In the genomic region with DNA sequence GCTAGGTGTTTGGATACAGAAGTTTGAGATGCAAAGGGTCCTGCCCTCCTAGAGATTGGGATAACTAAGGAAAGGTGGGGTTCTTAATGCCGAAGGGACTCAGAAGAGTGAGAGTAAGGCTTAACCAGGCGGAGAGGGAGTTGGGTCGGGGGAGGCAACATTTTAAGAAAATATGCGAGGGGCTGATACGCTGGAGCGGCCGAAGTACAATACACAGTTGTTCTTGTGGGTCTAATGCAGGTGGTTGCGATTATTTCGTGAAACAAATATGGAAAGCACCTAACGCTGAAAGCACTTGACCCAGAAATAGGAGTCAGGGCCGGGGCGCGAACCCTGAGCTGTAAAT, we compare ENCODE assay signal across 8 cellular contexts. TPM values are rescaled to one million over a fixed set of nuclear protein-coding genes. Genes with fewer than 3 reads are reported as not detected.
A peak's percentile ranks its signal among the peaks of the same experiment; 100 is the strongest.
DNase-seq lines count a peak whose midpoint lies in the region; ATAC-seq and TF ChIP-seq lines count a peak whose summit lies in the region.

No MANE protein-coding gene starts in this region.

- H4K20me1 ChIP-seq in mammary epithelial cell (ENCODE audit: insufficient read depth, low read length): no peaks in the 10 kb centered on the region

- peaks cover 45% of the 10 kb centered on the region for H3K79me2 ChIP-seq in mammary epithelial cell (ENCODE audit: insufficient read depth, low read length)

- peak; percentile 27 for ATAC-seq in GM19351 (IDR thresholded peaks at IDR 0.05; ENCODE audit: unreplicated experiment)
- ATAC-seq in HG03354 (IDR thresholded peaks at IDR 0.05; ENCODE audit: poor library complexity, severe bottlenecking, unreplicated experiment): peak; percentile 32

- H2AFZ ChIP-seq in mammary epithelial cell (ENCODE audit: low read depth, low read length): peak overlapping the region; percentile 94

- H3K4me2 ChIP-seq in mammary epithelial cell (ENCODE audit: insufficient read depth, low read depth, low read length): peak overlapping the region; percentile 97

- H3K27ac ChIP-seq in mammary epithelial cell (ENCODE audit: insufficient read depth, low read depth, low read length) (peak overlapping the region; percentile 78), muscle layer of colon (ENCODE audit: low read depth, low read length) (peak overlapping the region; percentile 84)

- TSS peak; percentile 79 for BruUV-seq in mammary epithelial cell (replicated peaks; lab: Mats Ljungman, UMichigan)

- in situ Hi-C loops in mammary epithelial cell (cut with MboI; ENCODE audit: low sequenced_read_pairs in 2 of 2): loop anchor here in 1 of 2 donors (25.0 kb wide), 1 partner anchor 616 kb away; the partner anchor contains the start of gene FOSL2

- WGBS in mammary epithelial cell (ENCODE audit: low coverage, missing lambda C conversion rate): 8% methylated on average over 9 of the region's 13 CpGs

- H3K36me3 ChIP-seq in mammary epithelial cell (ENCODE audit: insufficient read depth, low read length) (peaks cover 5% of the 10 kb centered on the region), muscle layer of colon (ENCODE audit: insufficient read depth, low read length) (peaks cover 9% of the 10 kb centered on the region)

- peak overlapping the region; percentile 76 to 93 (median 91) for H3K4me3 ChIP-seq in mammary epithelial cell (replicated peaks in 1 of 3; ENCODE audit: insufficient read depth in 1 of 3, low read depth in 2 of 3, low read length in 3 of 3)
- peak overlapping the region; percentile 41 to 99 for H3K4me3 ChIP-seq in muscle layer of colon (ENCODE audit: low read depth in 1 of 2, low read length in 2 of 2)

- dilution Hi-C loops in mammary epithelial cell (cut with HindIII; ENCODE audit: low sequenced_read_pairs): loop anchor here (5.0 kb wide), 1 partner anchor 49 kb away; no protein-coding TSS in a partner anchor

- CTCF ChIA-PET in mammary epithelial cell (lab: Charles Lee; ENCODE audit: low non-redundant PET): no interaction called here

- no peak for TF ChIP-seq CTCF in mammary epithelial cell (conservative IDR thresholded peaks at IDR 0.05 in 1 of 2, IDR thresholded peaks at IDR 0.05 in 1 of 2; ENCODE audit: extremely low read depth in 1 of 2, insufficient read depth in 1 of 2, low read depth in 1 of 2, low read length in 2 of 2)

- intact Hi-C loops in mammary epithelial cell (cut with micrococcal nuclease): loop anchor here (1.0 kb wide), 1 partner anchor 119 kb away; the partner anchor contains the start of genes BABAM2 and RBKS

- DNase-seq in mammary epithelial cell (no peak), C1 segment of cervical spinal cord (lab: John Stamatoyannopoulos, UW) (no peak), RKO (ENCODE audit: low spot score) (no peak), T-helper 9 cell (no peak), NCI-H345 (lab: John Stamatoyannopoulos, UW) (no peak)

- H3K9me3 ChIP-seq in mammary epithelial cell (replicated peaks; ENCODE audit: insufficient read depth, low read length) (no peaks in the 10 kb centered on the region), muscle layer of colon (ENCODE audit: low read length) (no peaks in the 10 kb centered on the region)

- H3K4me1 ChIP-seq in mammary epithelial cell (ENCODE audit: insufficient read depth, low read length): peaks cover 21% of the 10 kb centered on the region
- peaks cover 33% of the 10 kb centered on the region for H3K4me1 ChIP-seq in muscle layer of colon (ENCODE audit: insufficient read depth, low read length)

- H3K9ac ChIP-seq in mammary epithelial cell (ENCODE audit: insufficient read depth, low read length): peak overlapping the region; percentile 94
- H3K9ac ChIP-seq in muscle layer of colon (ENCODE audit: low read length): peak overlapping the region; percentile 96

- H3K27me3 ChIP-seq in mammary epithelial cell (ENCODE audit: insufficient read depth, low read length) (no peaks in the 10 kb centered on the region), muscle layer of colon (ENCODE audit: control insufficient read depth in 1 of 2, insufficient read depth in 2 of 2, low read length in 2 of 2) (peaks cover 0 to 2% of the 10 kb centered on the region in 2 donors)

RNA-seq across cellular contexts. Expression of gene MRPL33, which starts 0.3 kb away (rescaled TPM):
- total RNA-seq in mammary epithelial cell: 10 to 100 TPM; 40.2 to 83.6 TPM
- polyA plus RNA-seq in mammary epithelial cell: 61.7 TPM
- 1.9 TPM for polyA minus RNA-seq in mammary epithelial cell
